ENCODE assay signal across 8 cellular contexts in genomic region chr1:11735531-11735853, GRCh38. TPM values are rescaled to one million over a fixed set of nuclear protein-coding genes. Genes with fewer than 3 reads are reported as not detected.
DNase-seq lines count a peak whose midpoint lies in the region; ATAC-seq and TF ChIP-seq lines count a peak whose summit lies in the region.

No MANE protein-coding gene starts in this region.

- DNase-seq in CD4-positive, CD25-positive, alpha-beta regulatory T cell: no peak
- DNase-seq in chondrocyte (ENCODE audit: low spot score) (no peak), nephron progenitor cell (no peak), retina (no peak), 8988T (no peak), inferior parietal cortex (ENCODE audit: extremely low spot score) (no peak), ureter (ENCODE audit: low spot score) (no peak)

- no peak for TF ChIP-seq CTCF in chondrocyte (IDR thresholded peaks at IDR 0.05)
- TF ChIP-seq CTCF in nephron progenitor cell (IDR thresholded peaks at IDR 0.05): no peak

- no peaks in the 10 kb centered on the region for H3K36me3 Mint-ChIP-seq in CD4-positive, CD25-positive, alpha-beta regulatory T cell
- H3K36me3 Mint-ChIP-seq in chondrocyte (ENCODE audit: low read depth) (no peaks in the 10 kb centered on the region), nephron progenitor cell (ENCODE audit: low read depth) (no peaks in the 10 kb centered on the region)

- no peaks in the 10 kb centered on the region for H3K9me3 ChIP-seq in CD4-positive, CD25-positive, alpha-beta regulatory T cell (ENCODE audit: control insufficient read depth in 2 of 2, low read length in 2 of 2)
- H3K9me3 ChIP-seq in HUES48 (ENCODE audit: control insufficient read depth, insufficient read depth, low read length): no peaks in the 10 kb centered on the region

- H3K27ac Mint-ChIP-seq in CD4-positive, CD25-positive, alpha-beta regulatory T cell: peak overlapping the region in 2 of 3 donors; percentile 11 to 81
- H3K27ac Mint-ChIP-seq in chondrocyte (ENCODE audit: unreplicated experiment) (peak overlapping the region; percentile 83), nephron progenitor cell (no peak overlapping the region)

- no peaks in the 10 kb centered on the region for H3K36me3 ChIP-seq in CD4-positive, CD25-positive, alpha-beta regulatory T cell (ENCODE audit: control insufficient read depth, insufficient read depth, low read length)
- 0 out of 2 replicates have a peak, but pooled peaks cover 9% of the 10 kb centered on the region for H3K36me3 ChIP-seq in HUES48 (ENCODE audit: control insufficient read depth, insufficient read depth, low read length)

- H3K27me3 ChIP-seq in CD4-positive, CD25-positive, alpha-beta regulatory T cell (ENCODE audit: control insufficient read depth, insufficient read depth, low read length): no peaks in the 10 kb centered on the region
- no peaks in the 10 kb centered on the region for H3K27me3 ChIP-seq in HUES48 (ENCODE audit: control insufficient read depth, insufficient read depth, low read length)

- peaks cover 64% of the 10 kb centered on the region for H3K4me1 ChIP-seq in CD4-positive, CD25-positive, alpha-beta regulatory T cell (ENCODE audit: control insufficient read depth, insufficient read depth, low read length, poor library complexity, severe bottlenecking)
- peaks cover 31% of the 10 kb centered on the region for H3K4me1 ChIP-seq in HUES48 (ENCODE audit: control insufficient read depth, insufficient read depth, low read length)

- peak overlapping the region; percentile 26 for H3K4me3 ChIP-seq in CD4-positive, CD25-positive, alpha-beta regulatory T cell (ENCODE audit: low read depth, low read length)
- H3K4me3 ChIP-seq in HUES48 (ENCODE audit: low read depth, low read length): peak overlapping the region; percentile 93

- ATAC-seq in CD4-positive, CD25-positive, alpha-beta regulatory T cell (ENCODE audit: low read depth in 2 of 2): no peak

- H3K27me3 Mint-ChIP-seq in CD4-positive, CD25-positive, alpha-beta regulatory T cell: no peaks in the 10 kb centered on the region
- H3K27me3 Mint-ChIP-seq in chondrocyte (ENCODE audit: low read depth) (no peaks in the 10 kb centered on the region), nephron progenitor cell (ENCODE audit: low read depth, poor library complexity) (no peaks in the 10 kb centered on the region)

- no peak overlapping the region for H3K9ac ChIP-seq in HUES48 (ENCODE audit: low read depth, low read length)

- H3K4me1 Mint-ChIP-seq in CD4-positive, CD25-positive, alpha-beta regulatory T cell: peaks cover 10 to 82% (median 53%) of the 10 kb centered on the region in 4 donors
- H3K4me1 Mint-ChIP-seq in chondrocyte (ENCODE audit: low read depth) (peaks cover 19% of the 10 kb centered on the region), nephron progenitor cell (peaks cover 57% of the 10 kb centered on the region)

- H3K27ac ChIP-seq in CD4-positive, CD25-positive, alpha-beta regulatory T cell (ENCODE audit: insufficient read depth, low read length, poor library complexity, severe bottlenecking): peak overlapping the region; percentile 76
- H3K27ac ChIP-seq in HUES48 (ENCODE audit: low read depth, low read length): no peak overlapping the region

- H3K9me3 Mint-ChIP-seq in CD4-positive, CD25-positive, alpha-beta regulatory T cell: no peaks in the 10 kb centered on the region
- H3K9me3 Mint-ChIP-seq in chondrocyte (ENCODE audit: low read depth) (no peaks in the 10 kb centered on the region), nephron progenitor cell (no peaks in the 10 kb centered on the region)

- H3K4me3 Mint-ChIP-seq in CD4-positive, CD25-positive, alpha-beta regulatory T cell: peak overlapping the region; percentile 68 to 98 (median 92)
- H3K4me3 Mint-ChIP-seq in chondrocyte (ENCODE audit: unreplicated experiment): peak overlapping the region; percentile 91
- peak overlapping the region; percentile 92 for H3K4me3 Mint-ChIP-seq in nephron progenitor cell

RNA-seq across cellular contexts. Expression of gene AGTRAP, which starts 0.4 kb away (rescaled TPM):
- 25.2 TPM for total RNA-seq in CD4-positive, CD25-positive, alpha-beta regulatory T cell
- polyA plus RNA-seq in CD4-positive, CD25-positive, alpha-beta regulatory T cell: 100 to 1,000 TPM in 1 of 4 donors, 10 to 100 TPM in 3; 65.1 to 113 (median 78.0) TPM
- 19.8 to 25.5 TPM (median 23.8 TPM) in 3 replicates for total RNA-seq in chondrocyte
- 33.1 TPM for total RNA-seq in ureter

RNA-seq across cellular contexts. Expression of gene C1orf167, which starts 26.5 kb away (rescaled TPM):
- not detected for total RNA-seq in CD4-positive, CD25-positive, alpha-beta regulatory T cell
- 1 to 10 TPM in 2 of 4 donors, under 1 TPM in 1, not detected in 1; 0.61 to 1.3 (median 1.0) TPM for polyA plus RNA-seq in CD4-positive, CD25-positive, alpha-beta regulatory T cell
- total RNA-seq in chondrocyte (0.36 TPM in 1 of 3 replicates, not detected in the others), ureter (0.68 TPM)

RNA-seq across cellular contexts. Expression of gene DRAXIN, which starts 44.0 kb away (rescaled TPM):
- not detected for total RNA-seq in CD4-positive, CD25-positive, alpha-beta regulatory T cell
- under 1 TPM in 2 of 4 donors, not detected in 2; 0.06 to 0.11 TPM for polyA plus RNA-seq in CD4-positive, CD25-positive, alpha-beta regulatory T cell
- 0.17 to 0.29 TPM (median 0.18 TPM) in 3 replicates for total RNA-seq in chondrocyte
- total RNA-seq in ureter: 0.08 TPM

RNA-seq across cellular contexts. Expression of gene MAD2L2, which starts 54.5 kb away (rescaled TPM):
- total RNA-seq in CD4-positive, CD25-positive, alpha-beta regulatory T cell: 28.7 TPM
- 10 to 100 TPM; 49.3 to 75.3 (median 55.3) TPM for polyA plus RNA-seq in CD4-positive, CD25-positive, alpha-beta regulatory T cell
- total RNA-seq in chondrocyte (31.8 to 33.6 TPM (median 32.1 TPM) in 3 replicates), ureter (16.6 TPM)
